ENCODE assay signal across 9 cellular contexts in the genomic region with DNA sequence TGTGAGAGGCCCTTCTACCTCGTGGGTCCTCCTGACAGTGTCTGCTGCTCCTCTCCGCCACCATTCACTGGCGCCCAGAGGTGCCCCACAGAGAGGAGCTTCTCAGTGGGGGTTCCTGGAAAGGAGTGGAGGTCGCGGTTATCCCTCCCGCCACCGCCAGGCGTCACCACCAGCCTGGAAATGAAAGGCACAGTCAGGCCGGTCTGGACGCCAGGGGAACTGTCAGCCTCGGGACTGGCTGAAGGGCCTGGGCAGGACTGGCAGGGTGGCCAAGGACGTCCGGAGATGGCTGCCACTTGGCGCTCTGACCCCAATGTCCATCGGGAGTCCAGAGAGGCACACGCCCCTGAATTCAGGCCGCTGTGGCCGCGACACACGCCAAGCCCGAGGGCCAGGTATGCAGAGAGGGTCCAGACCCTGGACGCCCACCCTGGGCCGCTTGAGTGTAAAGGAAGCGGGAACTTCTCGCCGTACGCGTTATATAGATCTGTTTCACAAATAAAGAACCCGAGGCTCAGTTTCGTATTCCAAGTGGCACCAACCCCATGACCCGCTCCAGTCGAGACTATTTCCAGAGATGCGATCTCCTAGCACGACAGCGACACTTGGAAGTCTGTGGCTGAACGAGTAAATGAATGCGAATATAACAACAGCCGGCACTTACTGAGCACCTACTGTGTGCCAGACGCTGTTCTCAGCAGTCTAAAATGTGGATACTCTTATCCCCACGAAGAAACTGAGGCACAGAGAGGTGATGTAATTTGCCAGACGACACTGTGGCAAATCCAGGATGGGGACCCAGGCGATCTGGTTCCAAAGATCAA. TPM values are rescaled to one million over a fixed set of nuclear protein-coding genes. Genes with fewer than 3 reads are reported as not detected.
DNase-seq lines count a peak whose midpoint lies in the region; ATAC-seq, FAIRE-seq and TF ChIP-seq lines count a peak whose summit lies in the region.
"Had no signal": no experiment of that assay in that cellular context is flagged by ENCODE, and none has a peak within 500 bp of the region (broad histone marks: within the 10 kb centered on the region; RNA-seq: fewer than 3 reads in every experiment).

No MANE protein-coding gene starts in this region.

- no peaks in the 10 kb centered on the region for H3K36me3 Mint-ChIP-seq in activated B cell treated with CpG ODN at 0.5 μM for 24 hours (ENCODE audit: low read depth)

- H3K27ac Mint-ChIP-seq in activated B cell treated with CpG ODN at 0.5 μM for 24 hours, result no peak overlapping the region

- 0 out of 22 replicates have a peak, but pooled peaks cover 0 to 1% (median 0%) of the 10 kb centered on the region in 11 experiments for H3K9me3 ChIP-seq in BLaER1 treated with 17β-estradiol and CSF1 and Interleukin-3, amounts not matched to agents 10 nM and 100 nM (replicated peaks in 1 of 11)
- H3K9me3 ChIP-seq in GM23248 (ENCODE audit: low read depth) (no peaks in the 10 kb centered on the region), keratinocyte (ENCODE audit: control insufficient read depth, low read depth, low read length) (no peaks in the 10 kb centered on the region)

- CTCF ChIA-PET in activated B cell treated with CpG ODN at 0.5 μM for 24 hours (lab: Charles Lee), result interaction anchor here (0.5 to 3.0 kb wide), 16 partner anchors 7 to 430 kb away, joined by 3 to 65 read pairs (median 4); a partner anchor contains a TSS

- H3K4me2 ChIP-seq in BLaER1 treated with 17β-estradiol and CSF1 and Interleukin-3, amounts not matched to agents 10 nM and 100 nM, result peak overlapping the region; percentile 53 to 82 (median 76)
- H3K4me2 ChIP-seq in GM23248 (ENCODE audit: unreplicated experiment) (peak overlapping the region; percentile 95), keratinocyte (ENCODE audit: control insufficient read depth, extremely low read depth, insufficient read depth, low read depth, low read length) (peak overlapping the region; percentile 95)

- peak overlapping the region in 7 of 11 experiments; percentile 0 to 53 (median 39); a peak in 11 of 22 replicates for H3K9ac ChIP-seq in BLaER1 treated with 17β-estradiol and CSF1 and Interleukin-3, amounts not matched to agents 10 nM and 100 nM
- peak overlapping the region; percentile 51; the same call in 1 of the 2 replicates for H3K9ac ChIP-seq in GM23248
- peak overlapping the region; percentile 44 for H3K9ac ChIP-seq in keratinocyte (ENCODE audit: control insufficient read depth, extremely low read depth, insufficient read depth, low read length)

- peak; percentile 45 for TF ChIP-seq CTCF in activated B cell treated with CpG ODN at 0.5 μM for 24 hours (IDR thresholded peaks at IDR 0.05)
- TF ChIP-seq CTCF in cardiac fibroblast (IDR thresholded peaks at IDR 0.05; ENCODE audit: low read depth, low read length), result peak; percentile 89
- TF ChIP-seq CTCF in keratinocyte (optimal IDR thresholded peaks at IDR 0.05 in 1 of 3, IDR thresholded peaks at IDR 0.05 in 1 of 3, conservative IDR thresholded peaks at IDR 0.05 in 1 of 3; ENCODE audit: extremely low read depth in 1 of 3, insufficient read depth in 2 of 3, low read length in 3 of 3), result peak; percentile 76 to 94 (median 93)

- no peak overlapping the region for H3K27ac ChIP-seq in BLaER1 treated with 17β-estradiol and CSF1 and Interleukin-3, amounts not matched to agents 10 nM and 100 nM
- H3K27ac ChIP-seq in GM23248 (no peak overlapping the region), keratinocyte (ENCODE audit: control insufficient read depth, insufficient read depth, low read length) (no peak overlapping the region)

- no peaks in the 10 kb centered on the region for H3F3A ChIP-seq in GM23248 (ENCODE audit: insufficient read depth)

- H3K4me1 ChIP-seq in BLaER1 treated with 17β-estradiol and CSF1 and Interleukin-3, amounts not matched to agents 10 nM and 100 nM, result peaks cover 22 to 48% (median 38%) of the 10 kb centered on the region in 10 experiments
- H3K4me1 ChIP-seq in GM23248 (ENCODE audit: insufficient read depth) (no peaks in the 10 kb centered on the region), keratinocyte (ENCODE audit: control insufficient read depth, extremely low read depth, insufficient read depth, low read length) (peaks cover 9% of the 10 kb centered on the region)

- peak overlapping the region; percentile 23 to 65 (median 48); a peak in 15 of 20 replicates for H3K4me3 ChIP-seq in BLaER1 treated with 17β-estradiol and CSF1 and Interleukin-3, amounts not matched to agents 10 nM and 100 nM
- H3K4me3 ChIP-seq in GM23248 (peak overlapping the region; percentile 80), cardiac fibroblast (replicated peaks in 1 of 2; ENCODE audit: low read depth in 2 of 2, low read length in 2 of 2) (peak overlapping the region; percentile 24 to 48), keratinocyte (ENCODE audit: control insufficient read depth in 2 of 3, extremely low read depth in 1 of 3, insufficient read depth in 2 of 3, low read depth in 1 of 3, low read length in 3 of 3) (peak overlapping the region; percentile 30 to 70 (median 62))

- POLR2A ChIA-PET in activated B cell treated with CpG ODN at 0.5 μM for 24 hours (lab: Charles Lee), result interaction anchor here (0.6 to 0.9 kb wide), 3 partner anchors 120 to 428 kb away, joined by 3 to 4 read pairs (median 3); no protein-coding TSS in a partner anchor

- H3K36me3 ChIP-seq in BLaER1 treated with 17β-estradiol and CSF1 and Interleukin-3, amounts not matched to agents 10 nM and 100 nM, result no peaks in the 10 kb centered on the region
- H3K36me3 ChIP-seq in GM23248 (ENCODE audit: low read depth), result no peaks in the 10 kb centered on the region
- H3K36me3 ChIP-seq in keratinocyte (ENCODE audit: control insufficient read depth in 2 of 2, extremely low read depth in 1 of 2, insufficient read depth in 2 of 2, low read length in 2 of 2), result no peaks in the 10 kb centered on the region

- peaks cover 9% of the 10 kb centered on the region for H3K4me1 Mint-ChIP-seq in activated B cell treated with CpG ODN at 0.5 μM for 24 hours

- ATAC-seq in activated B cell treated with CpG ODN at 0.5 μM for 24 hours (ENCODE audit: low read depth) (peak; percentile 72), HG02678 (IDR thresholded peaks at IDR 0.05; ENCODE audit: unreplicated experiment) (no peak)

- dilution Hi-C loops in keratinocyte (cut with MboI; ENCODE audit: extremely low pct_ligation_motif_present, low sequenced_read_pairs), result no loop called here

- peak; percentile 29 for FAIRE-seq in keratinocyte (lab: Jason Lieb, UNC)

- in situ Hi-C loops in GM23248 (cut with MboI), result loop anchor here (10.0 to 25.0 kb wide), 2 partner anchors 287 to 419 kb away; a partner anchor contains a TSS

- H3K9me3 Mint-ChIP-seq in activated B cell treated with CpG ODN at 0.5 μM for 24 hours, result no peaks in the 10 kb centered on the region

- intact Hi-C loops in activated B cell treated with CpG ODN at 0.5 μM for 24 hours (cut with micrococcal nuclease), result loop anchor here (1.0 to 2.0 kb wide), 2 partner anchors 211 to 283 kb away; no protein-coding TSS in a partner anchor

- peaks cover 0 to 4% (median 0%) of the 10 kb centered on the region in 11 experiments; a peak in 2 of 22 replicates for H4K20me1 ChIP-seq in BLaER1 treated with 17β-estradiol and CSF1 and Interleukin-3, amounts not matched to agents 10 nM and 100 nM
- H4K20me1 ChIP-seq in GM23248 (ENCODE audit: insufficient read depth) (no peaks in the 10 kb centered on the region), keratinocyte (ENCODE audit: control insufficient read depth, extremely low read depth, insufficient read depth, low read length) (no peaks in the 10 kb centered on the region)

- H3K9me2 ChIP-seq in GM23248 (ENCODE audit: insufficient read depth), result no peaks in the 10 kb centered on the region

- H3K27me3 Mint-ChIP-seq in activated B cell treated with CpG ODN at 0.5 μM for 24 hours, result peaks cover 29% of the 10 kb centered on the region

- 3% methylated on average over 42 of the region's 42 CpGs for WGBS in GM23248 (ENCODE audit: low coverage in 1 of 2, low lambda C conversion rate in 2 of 2, missing lambda C conversion rate in 2 of 2), 2 experiments

- no peaks in the 10 kb centered on the region for H3K9me1 ChIP-seq in keratinocyte (ENCODE audit: control insufficient read depth, extremely low read depth, insufficient read depth, low read length)

- DNase-seq in GM23248, result peak; percentile 89
- peak; percentile 28 for DNase-seq in NCI-H2107 treated with DMSO at 0.1 percent for 48 hours (lab: John Stamatoyannopoulos, UW; ENCODE audit: unreplicated experiment)
- DNase-seq in activated B cell treated with CpG ODN at 0.5 μM for 24 hours, result peak; percentile 89
- DNase-seq in cardiac fibroblast (ENCODE audit: low read depth in 2 of 2), result peak; percentile 82 to 84
- DNase-seq in keratinocyte (ENCODE audit: low read depth, low spot score), result no peak
- DNase-seq in stimulated activated CD4-positive, alpha-beta T cell treated with anti-CD3 and anti-CD28 coated beads, Interleukin-12 subunit alpha, Interleukin-12 subunit beta, amount 100 ng/mL, for 24 hours (ENCODE audit: low read depth in 2 of 2), result peak; percentile 68 to 88

- H3K79me2 ChIP-seq in GM23248 (ENCODE audit: insufficient read depth) (no peaks in the 10 kb centered on the region), keratinocyte (ENCODE audit: control insufficient read depth, insufficient read depth, low read length) (no peaks in the 10 kb centered on the region)

- H3K4me3 Mint-ChIP-seq in activated B cell treated with CpG ODN at 0.5 μM for 24 hours, result peak overlapping the region; percentile 67

- peaks cover 16 to 30% (median 25%) of the 10 kb centered on the region in 11 experiments; a peak in 17 of 22 replicates for H3K27me3 ChIP-seq in BLaER1 treated with 17β-estradiol and CSF1 and Interleukin-3, amounts not matched to agents 10 nM and 100 nM
- H3K27me3 ChIP-seq in GM23248 (replicated peaks; ENCODE audit: insufficient read depth) (no peaks in the 10 kb centered on the region), keratinocyte (ENCODE audit: control insufficient read depth, extremely low read depth, insufficient read depth, low read length) (peaks cover 30% of the 10 kb centered on the region)

- H2AFZ ChIP-seq in GM23248, result peak overlapping the region; percentile 99
- peak overlapping the region; percentile 95 for H2AFZ ChIP-seq in keratinocyte (ENCODE audit: control insufficient read depth, low read length)

RNA-seq across cellular contexts. Expression of a gene that starts 7.6 kb away (rescaled TPM):
- total RNA-seq in GM23248 (2014; rRNA removed; shearing (Covaris generic)), result 0.76 and 1.4 TPM in 2 replicates
- polyA plus RNA-seq in GM23248 (2016; fragmentation: Nextera tagmentation; extraction: Ambion mirVana) (0.30 TPM in 2 replicates), keratinocyte (0.08 to 0.16 TPM (median 0.12 TPM) in 3 replicates)
- total RNA-seq in activated B cell treated with CpG ODN at 0.5 μM for 24 hours, result not detected in 2 replicates
- polyA plus RNA-seq in keratinocyte (2011; ENCODE audit: low read depth), result not detected
- 0.05 and 0.14 TPM in 2 replicates for polyA plus RNA-seq in keratinocyte (2011; cell fraction: cytosol; rRNA removed)
- 0.11 and 0.13 TPM in 2 replicates for polyA plus RNA-seq in keratinocyte (2011; cell fraction: nucleus; rRNA removed)
- polyA plus RNA-seq in keratinocyte (2012; ENCODE audit: low replicate concordance), result 0.08 and 0.14 TPM in 2 replicates
- 0.03 to 0.69 TPM (median 0.35 TPM) in 3 replicates for polyA minus RNA-seq in keratinocyte
- polyA minus RNA-seq in keratinocyte (2011; cell fraction: cytosol; rRNA and poly(A)+ RNA removed), result not detected
- polyA minus RNA-seq in keratinocyte (2011; cell fraction: nucleus; rRNA and poly(A)+ RNA removed), result not detected in 2 replicates
- total RNA-seq: T-helper 1 cell treated with Interleukin-12 subunit alpha and Interleukin-12 subunit beta and Interleukin-4 antibody, amounts not matched to agents 30 ng/mL and 1 ng/mL, for 36 hours had no signal
